18 cellular contexts compared by ENCODE assay signal in genomic region chr3:179021119-179021903, GRCh38. TPM values are rescaled to one million over a fixed set of nuclear protein-coding genes. Genes with fewer than 3 reads are reported as not detected.
A peak's percentile ranks its signal among the peaks of the same experiment; 100 is the strongest.
DNase-seq lines count a peak whose midpoint lies in the region; ATAC-seq and TF ChIP-seq lines count a peak whose summit lies in the region.
"Had no signal": no experiment of that assay in that cellular context is flagged by ENCODE, and none has a peak within 500 bp of the region (broad histone marks: within the 10 kb centered on the region; RNA-seq: fewer than 3 reads in every experiment).

No MANE protein-coding gene starts in this region.

- POLR2A ChIA-PET in CD4-positive, alpha-beta T cell (lab: Charles Lee), result interaction anchor here (1.4 to 2.9 kb wide), 2 partner anchors 50 to 127 kb away, joined by 4 to 22 read pairs; partner anchors contain the start of genes PIK3CA and ZMAT3

- peak overlapping the region; percentile 47 for H3K4me3 Mint-ChIP-seq in CD4-positive, alpha-beta T cell
- peak overlapping the region; percentile 70 for H3K4me3 Mint-ChIP-seq in T-helper 2 cell treated with Interferon-gamma antibody and Interleukin-4, amounts not matched to agents 5 μg/mL and 100 μg/mL, for 36 hours

- peak overlapping the region; percentile 19; the same call in 1 of the 2 replicates for H3K27ac ChIP-seq in BLaER1
- no peak overlapping the region for H3K27ac ChIP-seq in CD4-positive, alpha-beta T cell (ENCODE audit: low read depth, low read length)
- no peak overlapping the region for H3K27ac ChIP-seq in tibial nerve

- H3K4me1 ChIP-seq in BLaER1 (peaks cover 57% of the 10 kb centered on the region), tibial nerve (peaks cover 0 to 13% (median 0%) of the 10 kb centered on the region in 4 donors)
- H3K4me1 ChIP-seq: Peyer's patch had no signal

- intact Hi-C loops in CD4-positive, alpha-beta T cell (cut with DNase I, micrococcal nuclease), result no loop called here

- H3K27me3 Mint-ChIP-seq in CD4-positive, alpha-beta T cell, result no peaks in the 10 kb centered on the region
- H3K27me3 Mint-ChIP-seq in T-helper 2 cell treated with Interferon-gamma antibody and Interleukin-4, amounts not matched to agents 5 μg/mL and 100 μg/mL, for 36 hours (ENCODE audit: low read depth), result no peaks in the 10 kb centered on the region

- H3K27ac Mint-ChIP-seq in CD4-positive, alpha-beta T cell, result peak overlapping the region; percentile 65
- peak overlapping the region; percentile 76 for H3K27ac Mint-ChIP-seq in T-helper 2 cell treated with Interferon-gamma antibody and Interleukin-4, amounts not matched to agents 5 μg/mL and 100 μg/mL, for 36 hours

- TF ChIP-seq EP300 in tibial nerve (IDR thresholded peaks at IDR 0.05), result no peak

- H3K9me3 ChIP-seq in BLaER1, result no peaks in the 10 kb centered on the region
- H3K9me3 ChIP-seq in CD4-positive, alpha-beta T cell (ENCODE audit: control insufficient read depth, low read length), result no peaks in the 10 kb centered on the region
- no peaks in the 10 kb centered on the region for H3K9me3 ChIP-seq in tibial nerve
- H3K9me3 ChIP-seq: Peyer's patch, transverse colon had no signal

- H3K36me3 ChIP-seq in BLaER1, result peaks cover 15% of the 10 kb centered on the region
- H3K36me3 ChIP-seq in tibial nerve, result peaks cover 0 to 11% (median 0%) of the 10 kb centered on the region in 3 donors
- H3K36me3 ChIP-seq: transverse colon had no signal

- H3K27me3 ChIP-seq in BLaER1, result no peaks in the 10 kb centered on the region
- H3K27me3 ChIP-seq in CD4-positive, alpha-beta T cell (ENCODE audit: control insufficient read depth, insufficient read depth, low read length), result no peaks in the 10 kb centered on the region
- H3K27me3 ChIP-seq in tibial nerve, result no peaks in the 10 kb centered on the region
- H3K27me3 ChIP-seq: Peyer's patch, transverse colon had no signal

- peaks cover 6% of the 10 kb centered on the region for H3K36me3 Mint-ChIP-seq in CD4-positive, alpha-beta T cell (ENCODE audit: low read depth)
- H3K36me3 Mint-ChIP-seq in T-helper 2 cell treated with Interferon-gamma antibody and Interleukin-4, amounts not matched to agents 5 μg/mL and 100 μg/mL, for 36 hours (ENCODE audit: low read depth), result peaks cover 9% of the 10 kb centered on the region

- no peak for DNase-seq in CD4-positive, alpha-beta T cell
- no peak for DNase-seq in T-helper 2 cell treated with Interferon-gamma antibody and Interleukin-4, amounts not matched to agents 5 μg/mL and 100 μg/mL, for 36 hours (ENCODE audit: low spot score)
- DNase-seq in iris pigment epithelial cell (ENCODE audit: low read depth) (peak; percentile 47), tibial nerve (ENCODE audit: low spot score in 2 of 2) (no peak)
- no peak for DNase-seq in stimulated activated CD4-positive, alpha-beta T cell treated with anti-CD3 and anti-CD28 coated beads, Interleukin-4, amount 100 ng/mL, for 24 hours
- DNase-seq in stimulated activated CD4-positive, alpha-beta T cell treated with anti-CD3 and anti-CD28 coated beads, Interleukin-1b, Interleukin-23, amount 100 ng/mL, for 48 hours, result no peak
- DNase-seq: activated CD8-positive, alpha-beta memory T cell treated with anti-CD3 and anti-CD28 coated beads for 24 hours; caudate nucleus; DMS53; NCI-H1092 treated with DMSO at 0.1 percent for 48 hours; NCI-H748 treated with DMSO at 0.1 percent for 48 hours; Peyer's patch; stimulated activated CD4-positive, alpha-beta T cell treated with anti-CD3 and anti-CD28 coated beads, Interleukin-4, amount 100 ng/mL, for 4 hours; transverse colon had no signal

- 70 to 71% methylated on average over 4 of the region's 4 CpGs for WGBS in tibial nerve, 2 donors

- H3K4me3 ChIP-seq in BLaER1 (no peak overlapping the region), tibial nerve (no peak overlapping the region)
- H3K4me3 ChIP-seq: Peyer's patch, transverse colon had no signal

- H3K4me2 ChIP-seq in BLaER1, result peak overlapping the region; percentile 67

- no peaks in the 10 kb centered on the region for H3K9me3 Mint-ChIP-seq in CD4-positive, alpha-beta T cell
- H3K9me3 Mint-ChIP-seq in T-helper 2 cell treated with Interferon-gamma antibody and Interleukin-4, amounts not matched to agents 5 μg/mL and 100 μg/mL, for 36 hours, result no peaks in the 10 kb centered on the region

- CTCF ChIA-PET in CD4-positive, alpha-beta T cell (lab: Charles Lee), result no interaction called here

- no peak for TF ChIP-seq CTCF in CD4-positive, alpha-beta T cell (IDR thresholded peaks at IDR 0.05)
- no peak for TF ChIP-seq CTCF in tibial nerve (IDR thresholded peaks at IDR 0.05)

- no peaks in the 10 kb centered on the region for H4K20me1 ChIP-seq in BLaER1

- peaks cover 47% of the 10 kb centered on the region for H3K4me1 Mint-ChIP-seq in CD4-positive, alpha-beta T cell (ENCODE audit: low read depth)
- H3K4me1 Mint-ChIP-seq in T-helper 2 cell treated with Interferon-gamma antibody and Interleukin-4, amounts not matched to agents 5 μg/mL and 100 μg/mL, for 36 hours (ENCODE audit: low read depth), result peaks cover 34% of the 10 kb centered on the region

- no peak for TF ChIP-seq POLR2A in tibial nerve (IDR thresholded peaks at IDR 0.05)

- peak overlapping the region; percentile 52 for H3K9ac ChIP-seq in BLaER1

- ATAC-seq in CD4-positive, alpha-beta T cell (ENCODE audit: poor library complexity), result peak; percentile 44
- ATAC-seq: HepG2, sciatic nerve, SK-N-SH treated with all-trans-retinoic acid at 6 μM for 48 hours had no signal

RNA-seq across cellular contexts. Expression of gene ZMAT3, which starts 50.3 kb away (rescaled TPM):
- total RNA-seq in CD4-positive, alpha-beta T cell, result 10 to 100 TPM; 10.2 to 13.0 TPM
- 10 to 100 TPM; 15.6 to 19.0 (median 16.7) TPM for total RNA-seq in tibial nerve
